ENCODE assay signal across 9 cellular contexts in the genomic region with DNA sequence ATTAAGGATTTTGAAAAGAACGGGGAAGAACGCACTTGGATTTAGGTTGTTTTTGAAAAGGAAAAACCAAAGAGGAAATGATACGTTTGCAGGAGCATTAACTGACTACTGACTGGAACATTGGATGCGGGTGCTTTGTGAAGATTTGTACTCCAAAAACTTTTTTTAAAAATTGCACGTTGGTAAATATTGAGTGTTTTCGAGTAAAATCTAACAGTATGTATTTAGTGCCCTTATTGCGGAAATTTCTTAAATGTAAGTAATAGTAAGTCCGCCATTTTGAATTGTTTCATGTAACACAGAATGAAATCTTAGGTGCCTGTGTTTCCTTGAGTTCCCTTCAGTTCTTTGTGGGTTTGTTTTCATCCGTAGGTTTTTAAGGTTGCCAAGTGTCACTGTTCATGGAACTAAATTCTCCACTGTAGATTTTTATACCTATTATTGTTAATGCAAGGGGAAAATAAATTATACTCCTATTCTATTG. TPM values are rescaled to one million over a fixed set of nuclear protein-coding genes. Genes with fewer than 3 reads are reported as not detected.
DNase-seq lines count a peak whose midpoint lies in the region; ATAC-seq and TF ChIP-seq lines count a peak whose summit lies in the region.
"Had no signal": no experiment of that assay in that cellular context is flagged by ENCODE, and none has a peak within 500 bp of the region (broad histone marks: within the 10 kb centered on the region; RNA-seq: fewer than 3 reads in every experiment).

No MANE protein-coding gene starts in this region.

- peak overlapping the region in 3 of 4 donors; percentile 28 to 53 (median 43) for H3K4me3 ChIP-seq in esophagus squamous epithelium

- peaks cover 41% of the 10 kb centered on the region for H3K27me3 Mint-ChIP-seq in activated CD8-positive, alpha-beta memory T cell treated with anti-CD3 and anti-CD28 coated beads, Interleukin-2, amount 10 ng/mL, durations not matched to agents 7 days and 5 days

- H3K4me1 Mint-ChIP-seq in activated CD8-positive, alpha-beta memory T cell treated with anti-CD3 and anti-CD28 coated beads, Interleukin-2, amount 10 ng/mL, durations not matched to agents 7 days and 5 days = peaks cover 9% of the 10 kb centered on the region
- H3K4me1 Mint-ChIP-seq in stimulated activated effector memory CD8-positive, alpha-beta T cell treated with anti-CD3 and anti-CD28 coated beads, Interleukin-12 subunit alpha, Interleukin-12 subunit beta, amount 100 ng/mL, for 72 hours = no peaks in the 10 kb centered on the region

- WGBS in esophagus squamous epithelium, 2 donors = 8 to 17% methylated on average over 9 of the region's 9 CpGs

- peaks cover 6 to 98% (median 9%) of the 10 kb centered on the region in 4 donors for H3K27me3 ChIP-seq in esophagus squamous epithelium

- DNase-seq in activated CD8-positive, alpha-beta memory T cell treated with anti-CD3 and anti-CD28 coated beads, Interleukin-2, amount 10 ng/mL, durations not matched to agents 7 days and 5 days = no peak
- no peak for DNase-seq in activated CD8-positive, alpha-beta memory T cell treated with anti-CD3 and anti-CD28 coated beads, Interleukin-2, amount 50 U/mL, for 48 hours
- no peak for DNase-seq in RWPE1 (ENCODE audit: low spot score)
- DNase-seq in esophagus squamous epithelium (lab: John Stamatoyannopoulos, UW) = no peak
- no peak for DNase-seq in stimulated activated effector memory CD8-positive, alpha-beta T cell treated with anti-CD3 and anti-CD28 coated beads, Interleukin-12 subunit alpha, Interleukin-12 subunit beta, amount 100 ng/mL, for 72 hours (ENCODE audit: low spot score in 2 of 2)
- no peak for DNase-seq in NK-92 treated with Interleukin-12 subunit alpha and Interleukin-12 subunit beta, amount 100 ng/mL, for 24 hours (lab: John Stamatoyannopoulos, UW)
- no peak for DNase-seq in putamen (ENCODE audit: low spot score)
- no peak for DNase-seq in effector CD8-positive, alpha-beta T cell (lab: John Stamatoyannopoulos, UW)

- CTCF ChIA-PET in activated CD8-positive, alpha-beta memory T cell treated with anti-CD3 and anti-CD28 coated beads, Interleukin-2, amount 10 ng/mL, durations not matched to agents 7 days and 5 days (lab: Charles Lee) = no interaction called here
- CTCF ChIA-PET in RWPE1 (lab: Yijun Ruan, JAX) = interaction anchor here (0.7 kb wide), 1 partner anchor 155 kb away, joined by 3 read pairs; no protein-coding TSS in a partner anchor

- TF ChIP-seq CTCF in RWPE1 (conservative IDR thresholded peaks at IDR 0.05; ENCODE audit: low read depth) (peak; percentile 46), esophagus squamous epithelium (IDR thresholded peaks at IDR 0.05) (no peak)

- no peak for ATAC-seq in activated CD8-positive, alpha-beta memory T cell treated with anti-CD3 and anti-CD28 coated beads, Interleukin-2, amount 10 ng/mL, durations not matched to agents 7 days and 5 days
- no peak for ATAC-seq in stimulated activated effector memory CD8-positive, alpha-beta T cell treated with anti-CD3 and anti-CD28 coated beads, Interleukin-12 subunit alpha, Interleukin-12 subunit beta, amount 100 ng/mL, for 72 hours

- H3K27ac Mint-ChIP-seq in activated CD8-positive, alpha-beta memory T cell treated with anti-CD3 and anti-CD28 coated beads, Interleukin-2, amount 10 ng/mL, durations not matched to agents 7 days and 5 days = no peak overlapping the region
- no peak overlapping the region for H3K27ac Mint-ChIP-seq in stimulated activated effector memory CD8-positive, alpha-beta T cell treated with anti-CD3 and anti-CD28 coated beads, Interleukin-12 subunit alpha, Interleukin-12 subunit beta, amount 100 ng/mL, for 72 hours

- H3K9me3 ChIP-seq in esophagus squamous epithelium = peaks cover 0 to 12% (median 0%) of the 10 kb centered on the region in 3 donors
- H3K9me3 ChIP-seq: neutrophil had no signal

- H3K27ac ChIP-seq in RWPE1 (no peak overlapping the region), esophagus squamous epithelium (no peak overlapping the region)
- H3K27ac ChIP-seq: neutrophil had no signal

- peaks cover 5 to 18% (median 8%) of the 10 kb centered on the region in 3 donors for H3K4me1 ChIP-seq in esophagus squamous epithelium

- peak overlapping the region; percentile 65 for H3K4me3 Mint-ChIP-seq in activated CD8-positive, alpha-beta memory T cell treated with anti-CD3 and anti-CD28 coated beads, Interleukin-2, amount 10 ng/mL, durations not matched to agents 7 days and 5 days
- peak overlapping the region; percentile 54 for H3K4me3 Mint-ChIP-seq in stimulated activated effector memory CD8-positive, alpha-beta T cell treated with anti-CD3 and anti-CD28 coated beads, Interleukin-12 subunit alpha, Interleukin-12 subunit beta, amount 100 ng/mL, for 72 hours

- H3K9me3 Mint-ChIP-seq in activated CD8-positive, alpha-beta memory T cell treated with anti-CD3 and anti-CD28 coated beads, Interleukin-2, amount 10 ng/mL, durations not matched to agents 7 days and 5 days (ENCODE audit: low read depth) = no peaks in the 10 kb centered on the region
- H3K9me3 Mint-ChIP-seq in stimulated activated effector memory CD8-positive, alpha-beta T cell treated with anti-CD3 and anti-CD28 coated beads, Interleukin-12 subunit alpha, Interleukin-12 subunit beta, amount 100 ng/mL, for 72 hours = no peaks in the 10 kb centered on the region

- intact Hi-C loops in esophagus squamous epithelium (cut with DNase I) = no loop called here

- H3K36me3 Mint-ChIP-seq in activated CD8-positive, alpha-beta memory T cell treated with anti-CD3 and anti-CD28 coated beads, Interleukin-2, amount 10 ng/mL, durations not matched to agents 7 days and 5 days = peaks cover 7% of the 10 kb centered on the region
- no peaks in the 10 kb centered on the region for H3K36me3 Mint-ChIP-seq in stimulated activated effector memory CD8-positive, alpha-beta T cell treated with anti-CD3 and anti-CD28 coated beads, Interleukin-12 subunit alpha, Interleukin-12 subunit beta, amount 100 ng/mL, for 72 hours

- H3K36me3 ChIP-seq in esophagus squamous epithelium = no peaks in the 10 kb centered on the region
- H3K36me3 ChIP-seq: neutrophil had no signal

- POLR2A ChIA-PET in RWPE1 (lab: Yijun Ruan, JAX; ENCODE audit: low non-redundant PET) = no interaction called here

- TF ChIP-seq POLR2A in esophagus squamous epithelium (IDR thresholded peaks at IDR 0.05) = no peak

RNA-seq across cellular contexts. Expression of a gene that starts 15.2 kb away (rescaled TPM):
- not detected for total RNA-seq in activated CD8-positive, alpha-beta memory T cell treated with anti-CD3 and anti-CD28 coated beads, Interleukin-2, amount 10 ng/mL, durations not matched to agents 7 days and 5 days
- total RNA-seq in esophagus squamous epithelium = not detected
